Comparison of ENCODE assay signal across 1 cellular context in genomic region chr17:79587421-79587820, GRCh38.
TF ChIP-seq lines count a peak whose summit lies in the region.

No MANE protein-coding gene starts in this region.

TF ChIP-seq in IMR-90, 13 proteins besides CTCF, POLR2A, EP300 and RAD21:
- TF ChIP-seq NFE2L2 (IDR thresholded peaks at IDR 0.05; ENCODE audit: low read depth, low read length), result no peak
- TF ChIP-seq RFX5 (IDR thresholded peaks at IDR 0.05; ENCODE audit: low read depth, low read length), result no peak
- TF ChIP-seq CHD1 (IDR thresholded peaks at IDR 0.05; ENCODE audit: low read depth, low read length), result no peak
- no peak for TF ChIP-seq RCOR1 (IDR thresholded peaks at IDR 0.05; ENCODE audit: insufficient replicate concordance, low read length)
- TF ChIP-seq USF2 (IDR thresholded peaks at IDR 0.05; ENCODE audit: low read depth, low read length), result no peak
- TF ChIP-seq ELK1 (IDR thresholded peaks at IDR 0.05; ENCODE audit: borderline replicate concordance, low read depth, low read length), result no peak
- no peak for TF ChIP-seq SMC3 (IDR thresholded peaks at IDR 0.05; ENCODE audit: low read depth, low read length)
- TF ChIP-seq MAZ (IDR thresholded peaks at IDR 0.05; ENCODE audit: borderline replicate concordance, low read depth, low read length), result no peak
- no peak for TF ChIP-seq MXI1 (IDR thresholded peaks at IDR 0.05; ENCODE audit: borderline replicate concordance, low read depth, low read length)
- TF ChIP-seq FOS (IDR thresholded peaks at IDR 0.05; ENCODE audit: low read depth, low read length), result no peak
